In the genomic region with DNA sequence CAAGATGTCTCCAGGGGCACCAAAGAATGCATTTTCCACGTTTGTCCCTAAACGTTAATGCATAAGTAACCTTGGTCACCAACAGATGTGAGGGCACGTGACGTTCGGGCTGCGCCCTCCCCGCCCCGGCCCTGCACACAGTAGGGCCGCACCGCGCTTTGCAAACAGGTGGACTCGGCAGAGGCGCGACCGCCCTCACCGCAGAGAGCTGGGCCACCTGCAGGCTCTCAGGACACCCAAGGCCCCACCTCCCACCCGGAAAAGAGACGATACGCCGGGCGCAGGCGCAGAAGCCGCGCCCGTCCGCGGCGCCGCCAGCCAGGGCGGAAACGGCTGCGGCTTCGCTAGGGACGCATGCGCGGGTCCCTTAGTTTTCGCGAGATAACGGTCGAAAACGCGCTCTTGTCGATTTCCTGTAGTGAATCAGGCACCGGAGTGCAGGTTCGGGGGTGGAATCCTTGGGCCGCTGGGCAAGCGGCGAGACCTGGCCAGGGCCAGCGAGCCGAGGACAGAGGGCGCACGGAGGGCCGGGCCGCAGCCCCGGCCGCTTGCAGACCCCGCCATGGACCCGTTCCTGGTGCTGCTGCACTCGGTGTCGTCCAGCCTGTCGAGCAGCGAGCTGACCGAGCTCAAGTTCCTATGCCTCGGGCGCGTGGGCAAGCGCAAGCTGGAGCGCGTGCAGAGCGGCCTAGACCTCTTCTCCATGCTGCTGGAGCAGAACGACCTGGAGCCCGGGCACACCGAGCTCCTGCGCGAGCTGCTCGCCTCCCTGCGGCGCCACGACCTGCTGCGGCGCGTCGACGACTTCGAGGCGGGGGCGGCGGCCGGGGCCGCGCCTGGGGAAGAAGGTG, we compare ENCODE assay signal across 8 cellular contexts. TPM values are rescaled to one million over a fixed set of nuclear protein-coding genes. Genes with fewer than 3 reads are reported as not detected.
A peak's percentile ranks its signal among the peaks of the same experiment; 100 is the strongest.
DNase-seq lines count a peak whose midpoint lies in the region; ATAC-seq and TF ChIP-seq lines count a peak whose summit lies in the region.

A gene with protein sequence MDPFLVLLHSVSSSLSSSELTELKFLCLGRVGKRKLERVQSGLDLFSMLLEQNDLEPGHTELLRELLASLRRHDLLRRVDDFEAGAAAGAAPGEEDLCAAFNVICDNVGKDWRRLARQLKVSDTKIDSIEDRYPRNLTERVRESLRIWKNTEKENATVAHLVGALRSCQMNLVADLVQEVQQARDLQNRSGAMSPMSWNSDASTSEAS (plus strand): TSS at position 399 of the 851 bp plus-strand sequence. CDS start 164 bp downstream, at position 563.

- H3K4me3 Mint-ChIP-seq in GM23338, result peak within 1 kb of the TSS; percentile 97

- H3K9me3 ChIP-seq in Loucy (ENCODE audit: insufficient read depth, low read depth, low read length) (no peaks in the 10 kb centered on the region), SJCRH30 (replicated peaks) (no peaks in the 10 kb centered on the region), neuronal stem cell (replicated peaks in 1 of 2; ENCODE audit: control insufficient read depth in 2 of 2, insufficient read depth in 1 of 2, low read depth in 1 of 2, low read length in 2 of 2) (no peaks in the 10 kb centered on the region), subcutaneous abdominal adipose tissue (ENCODE audit: control insufficient read depth in 5 of 5, low read length in 5 of 5) (no peaks in the 10 kb centered on the region)

- H3K36me3 Mint-ChIP-seq in GM23338 (ENCODE audit: low read depth), result peaks cover 39% of the 10 kb centered on the region

- H4K20me1 ChIP-seq in GM23338 (replicated peaks; ENCODE audit: insufficient read depth) (peaks cover 33% of the 10 kb centered on the region), Loucy (ENCODE audit: insufficient read depth, low read length, poor library complexity, severe bottlenecking) (peaks cover 48% of the 10 kb centered on the region)

- H2BK120ac ChIP-seq in neuronal stem cell (ENCODE audit: low read depth, low read length), result peak within 1 kb of the TSS; percentile 74

- peak within 1 kb of the TSS; percentile 71 for H2BK15ac ChIP-seq in neuronal stem cell (ENCODE audit: low read length)

- H3K4ac ChIP-seq in neuronal stem cell (ENCODE audit: low read length), result peak within 1 kb of the TSS; percentile 95

- H3K79me2 ChIP-seq in GM23338 (replicated peaks; ENCODE audit: insufficient read depth) (peaks cover 40% of the 10 kb centered on the region), Loucy (ENCODE audit: insufficient read depth, low read length) (peaks cover 48% of the 10 kb centered on the region)

- peak within 1 kb of the TSS; percentile 99 for H3K18ac ChIP-seq in neuronal stem cell (ENCODE audit: low read length)

- TF ChIP-seq CTCF in GM23338 (conservative IDR thresholded peaks at IDR 0.05; ENCODE audit: low read depth in 2 of 2), result no peak
- TF ChIP-seq CTCF in Loucy (conservative IDR thresholded peaks at IDR 0.05; ENCODE audit: low read length), result no peak

- H4K91ac ChIP-seq in neuronal stem cell (ENCODE audit: low read depth, low read length, poor library complexity), result no peak within 1 kb of the TSS

- H3K4me2 ChIP-seq in GM23338 (peak within 1 kb of the TSS; percentile 100), Loucy (ENCODE audit: low read depth, low read length, poor library complexity, severe bottlenecking) (peak within 1 kb of the TSS; percentile 91), neuronal stem cell (ENCODE audit: insufficient read depth, low read length, poor library complexity, severe bottlenecking) (peak within 1 kb of the TSS; percentile 76)

- no CpG with 5 or more reads among the region's 91 CpGs for WGBS in neuronal stem cell (ENCODE audit: extremely low coverage in 2 of 2, insufficient read length in 2 of 2, insufficient replicate concordance in 1 of 2), 2 donors

- peak within 1 kb of the TSS; percentile 90 for H3K27ac Mint-ChIP-seq in GM23338

- H3F3A ChIP-seq in GM23338 (replicated peaks; ENCODE audit: low read depth) (0 out of 2 replicates have a peak, but pooled peaks cover 3% of the 10 kb centered on the region), Loucy (ENCODE audit: low read depth) (no peaks in the 10 kb centered on the region)

- DNase-seq in EH (ENCODE audit: low read depth), result peak; percentile 94
- DNase-seq in GM23338 (ENCODE audit: low spot score), result peak; percentile 94
- peak; percentile 82 to 92 for DNase-seq in SJCRH30
- peak; percentile 84 for DNase-seq in activated gamma-delta T cell treated with anti-CD3 and anti-CD28 coated beads, Interleukin-2, amount 50 U/mL, for 16 hours (ENCODE audit: low read depth)
- DNase-seq in foreskin melanocyte, result peak; percentile 86
- DNase-seq in neuronal stem cell (ENCODE audit: low spot score), result peak; percentile 90

- H3K14ac ChIP-seq in neuronal stem cell (ENCODE audit: low read length), result peak within 1 kb of the TSS; percentile 94

- H3K9me2 ChIP-seq in GM23338 (ENCODE audit: insufficient read depth), result no peaks in the 10 kb centered on the region
- H3K9me2 ChIP-seq in Loucy (replicated peaks; ENCODE audit: low read depth, low read length), result no peaks in the 10 kb centered on the region

- ATAC-seq in GM23338, result peak; percentile 79

- peak within 1 kb of the TSS; percentile 29 for H2AFZ ChIP-seq in GM23338
- peak within 1 kb of the TSS; percentile 78 for H2AFZ ChIP-seq in Loucy (ENCODE audit: low read length)
- peak within 1 kb of the TSS; percentile 87 for H2AFZ ChIP-seq in neuronal stem cell (ENCODE audit: low read length)

- H2AK5ac ChIP-seq in neuronal stem cell (ENCODE audit: low read depth, low read length), result peak within 1 kb of the TSS; percentile 91

- peaks cover 4% of the 10 kb centered on the region; the same call in 1 of the 2 replicates for H3K36me3 ChIP-seq in GM23338 (ENCODE audit: insufficient read depth)
- H3K36me3 ChIP-seq in Loucy (ENCODE audit: insufficient read depth, low read length), result peaks cover 20% of the 10 kb centered on the region; the same call in 1 of the 2 replicates
- 0 out of 2 replicates have a peak, but pooled peaks cover 5% of the 10 kb centered on the region for H3K36me3 ChIP-seq in SJCRH30
- H3K36me3 ChIP-seq in neuronal stem cell (replicated peaks in 1 of 2; ENCODE audit: control insufficient read depth in 2 of 2, insufficient read depth in 2 of 2, low read length in 2 of 2), result peaks cover 19 to 36% of the 10 kb centered on the region in 2 donors
- peaks cover 0 to 33% (median 30%) of the 10 kb centered on the region in 5 donors for H3K36me3 ChIP-seq in subcutaneous abdominal adipose tissue (ENCODE audit: control insufficient read depth in 5 of 5, insufficient read depth in 5 of 5, low read length in 5 of 5)

- H3K23ac ChIP-seq in neuronal stem cell (ENCODE audit: low read depth, low read length, poor library complexity), result peak within 1 kb of the TSS; percentile 100

- peak within 1 kb of the TSS; percentile 80 for H2BK5ac ChIP-seq in neuronal stem cell (ENCODE audit: low read length)

- peak within 1 kb of the TSS; percentile 98 for H3K9ac ChIP-seq in Loucy (ENCODE audit: low read depth, low read length, poor library complexity, severe bottlenecking)
- H3K9ac ChIP-seq in neuronal stem cell (ENCODE audit: low read depth, low read length, poor library complexity), result peak within 1 kb of the TSS; percentile 100
- peak within 1 kb of the TSS; percentile 85 to 99 (median 95) for H3K9ac ChIP-seq in subcutaneous abdominal adipose tissue (ENCODE audit: low read length in 5 of 5)

- H3K27ac ChIP-seq in GM23338 (ENCODE audit: low read depth) (peak within 1 kb of the TSS; percentile 71; the same call in 1 of the 2 replicates), SJCRH30 (peak within 1 kb of the TSS; percentile 64), neuronal stem cell (replicated peaks; ENCODE audit: low read length) (peak within 1 kb of the TSS; percentile 65), subcutaneous abdominal adipose tissue (ENCODE audit: low read depth, low read length) (peak within 1 kb of the TSS; percentile 85)

- H3K9me3 Mint-ChIP-seq in GM23338, result peaks cover 4% of the 10 kb centered on the region

- peaks cover 31% of the 10 kb centered on the region for H3K4me1 Mint-ChIP-seq in GM23338

- H3K27me3 Mint-ChIP-seq in GM23338 (ENCODE audit: insufficient read depth, low read depth, poor library complexity), result peaks cover 20% of the 10 kb centered on the region

- H3K79me1 ChIP-seq in neuronal stem cell (ENCODE audit: low read depth, low read length), result peaks cover 21% of the 10 kb centered on the region

- H3K4me1 ChIP-seq in GM23338 (ENCODE audit: insufficient read depth) (peaks cover 27% of the 10 kb centered on the region), Loucy (ENCODE audit: insufficient read depth, low read length, poor library complexity, severe bottlenecking) (peaks cover 28% of the 10 kb centered on the region), SJCRH30 (0 out of 2 replicates have a peak, but pooled peaks cover 4% of the 10 kb centered on the region), neuronal stem cell (ENCODE audit: control insufficient read depth in 2 of 2, insufficient read depth in 1 of 2, low read depth in 1 of 2, low read length in 2 of 2) (peaks cover 8 to 9% of the 10 kb centered on the region in 2 donors), subcutaneous abdominal adipose tissue (ENCODE audit: control insufficient read depth in 5 of 5, insufficient read depth in 5 of 5, low read length in 5 of 5) (peaks cover 6 to 47% (median 28%) of the 10 kb centered on the region in 5 donors)

- H3K4me3 ChIP-seq in GM23338, result peak within 1 kb of the TSS; percentile 95
- H3K4me3 ChIP-seq in Loucy (ENCODE audit: low read length, poor library complexity, severe bottlenecking), result peak within 1 kb of the TSS; percentile 78
- H3K4me3 ChIP-seq in SJCRH30, result peak within 1 kb of the TSS; percentile 87
- H3K4me3 ChIP-seq in neuronal stem cell (ENCODE audit: low read length in 2 of 2), result peak within 1 kb of the TSS; percentile 95 to 99
- peak within 1 kb of the TSS; percentile 88 to 97 (median 92) for H3K4me3 ChIP-seq in subcutaneous abdominal adipose tissue (ENCODE audit: low read depth in 1 of 5, low read length in 5 of 5)

- peak within 1 kb of the TSS; percentile 50 for H2BK12ac ChIP-seq in neuronal stem cell (ENCODE audit: low read length)

- peak within 1 kb of the TSS; percentile 90 for H4K8ac ChIP-seq in neuronal stem cell (ENCODE audit: low read depth, low read length)

- H3K27me3 ChIP-seq in GM23338 (ENCODE audit: insufficient read depth) (no peaks in the 10 kb centered on the region), Loucy (ENCODE audit: insufficient read depth, low read length, poor library complexity, severe bottlenecking) (peaks cover 6% of the 10 kb centered on the region), SJCRH30 (no peaks in the 10 kb centered on the region), neuronal stem cell (ENCODE audit: control insufficient read depth in 3 of 3, insufficient read depth in 3 of 3, low read depth in 1 of 3, low read length in 3 of 3) (no peaks in the 10 kb centered on the region), subcutaneous abdominal adipose tissue (ENCODE audit: control insufficient read depth in 5 of 5, insufficient read depth in 4 of 5, low read length in 5 of 5) (no peaks in the 10 kb centered on the region)

TF ChIP-seq in GM23338, 12 proteins besides CTCF, POLR2A, EP300 and RAD21 (continues in another document):
- no peak for TF ChIP-seq CREB1 (CRISPR knock-in tag; IDR thresholded peaks at IDR 0.05; ENCODE audit: low read depth)

RNA-seq across cellular contexts. Expression of the gene that starts here (rescaled TPM):
- 50.6 and 65.8 TPM in 2 replicates for total RNA-seq in GM23338 (2014; rRNA removed; shearing (Covaris generic))
- polyA plus RNA-seq in GM23338 (2016; fragmentation: Nextera tagmentation; extraction: Ambion mirVana), result 19.6 and 19.7 TPM in 2 replicates
- total RNA-seq in SJCRH30 (2014; rRNA removed; shearing (Covaris generic)), result 17.7 and 17.9 TPM in 2 replicates
- polyA plus RNA-seq in neuronal stem cell (2013, experiment 1 of 2), result 18.3 TPM
- 18.4 TPM for polyA plus RNA-seq in neuronal stem cell (2013, experiment 2 of 2)

Comparison
In these comparisons a context has a peak if more than half of its experiments do, and no peak if none do; other contexts are left out.
1. Peak in every context shown above with its lines: DNase-seq, ATAC-seq, H3K4me3 ChIP-seq and H3K27ac ChIP-seq.
2. H2AFZ ChIP-seq: peak in every context shown above with its lines; median percentile 87 in neuronal stem cell; 78 in Loucy; 29 in GM23338.